In the genomic region with DNA sequence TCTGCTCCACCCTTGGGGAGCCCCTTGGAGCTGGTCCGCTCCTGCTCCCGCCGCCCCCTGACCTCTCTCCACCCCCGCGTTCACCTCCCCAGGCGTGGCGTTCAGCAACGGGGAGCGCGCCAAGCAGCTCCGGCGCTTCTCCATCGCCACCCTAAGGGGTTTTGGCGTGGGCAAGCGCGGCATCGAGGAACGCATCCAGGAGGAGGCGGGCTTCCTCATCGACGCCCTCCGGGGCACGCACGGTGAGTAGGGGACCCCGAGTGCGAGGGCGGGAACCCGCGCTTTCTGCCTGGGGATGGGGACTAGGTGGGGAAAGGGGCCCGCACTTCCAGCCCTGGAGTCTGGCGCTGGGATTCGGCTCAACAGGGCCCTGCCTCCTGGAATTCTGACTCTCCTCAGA, we compare ENCODE assay signal across 1 cellular context.
TF ChIP-seq lines count a peak whose summit lies in the region.

No MANE protein-coding gene starts in this region.

TF ChIP-seq in A549, 52 proteins besides CTCF, POLR2A, EP300 and RAD21:
- no peak for TF ChIP-seq PHF8 (IDR thresholded peaks at IDR 0.05; ENCODE audit: borderline replicate concordance, low read depth)
- no peak for TF ChIP-seq MAZ (IDR thresholded peaks at IDR 0.05; ENCODE audit: borderline replicate concordance, low read depth, low read length)
- no peak for TF ChIP-seq TP53 (CRISPR knock-in tag; IDR thresholded peaks at IDR 0.05)
- TF ChIP-seq, protein P1, sequence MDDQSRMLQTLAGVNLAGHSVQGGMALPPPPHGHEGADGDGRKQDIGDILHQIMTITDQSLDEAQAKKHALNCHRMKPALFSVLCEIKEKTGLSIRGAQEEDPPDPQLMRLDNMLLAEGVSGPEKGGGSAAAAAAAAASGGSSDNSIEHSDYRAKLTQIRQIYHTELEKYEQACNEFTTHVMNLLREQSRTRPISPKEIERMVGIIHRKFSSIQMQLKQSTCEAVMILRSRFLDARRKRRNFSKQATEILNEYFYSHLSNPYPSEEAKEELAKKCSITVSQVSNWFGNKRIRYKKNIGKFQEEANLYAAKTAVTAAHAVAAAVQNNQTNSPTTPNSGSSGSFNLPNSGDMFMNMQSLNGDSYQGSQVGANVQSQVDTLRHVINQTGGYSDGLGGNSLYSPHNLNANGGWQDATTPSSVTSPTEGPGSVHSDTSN (IDR thresholded peaks at IDR 0.05): no peak
- TF ChIP-seq MAFK (IDR thresholded peaks at IDR 0.05; ENCODE audit: partially characterized antibody): no peak
- no peak for TF ChIP-seq RNF2 (IDR thresholded peaks at IDR 0.05; ENCODE audit: borderline replicate concordance, low read depth)
- no peak for TF ChIP-seq CBX8 (IDR thresholded peaks at IDR 0.05)
- TF ChIP-seq RFX5 (IDR thresholded peaks at IDR 0.05): no peak
- no peak for TF ChIP-seq KDM5A (IDR thresholded peaks at IDR 0.05)
- no peak for TF ChIP-seq SMC3 (IDR thresholded peaks at IDR 0.05)
- no peak for TF ChIP-seq FOSB (CRISPR knock-in tag; IDR thresholded peaks at IDR 0.05)
